Comparison of ENCODE assay signal across 8 cellular contexts in the genomic region with DNA sequence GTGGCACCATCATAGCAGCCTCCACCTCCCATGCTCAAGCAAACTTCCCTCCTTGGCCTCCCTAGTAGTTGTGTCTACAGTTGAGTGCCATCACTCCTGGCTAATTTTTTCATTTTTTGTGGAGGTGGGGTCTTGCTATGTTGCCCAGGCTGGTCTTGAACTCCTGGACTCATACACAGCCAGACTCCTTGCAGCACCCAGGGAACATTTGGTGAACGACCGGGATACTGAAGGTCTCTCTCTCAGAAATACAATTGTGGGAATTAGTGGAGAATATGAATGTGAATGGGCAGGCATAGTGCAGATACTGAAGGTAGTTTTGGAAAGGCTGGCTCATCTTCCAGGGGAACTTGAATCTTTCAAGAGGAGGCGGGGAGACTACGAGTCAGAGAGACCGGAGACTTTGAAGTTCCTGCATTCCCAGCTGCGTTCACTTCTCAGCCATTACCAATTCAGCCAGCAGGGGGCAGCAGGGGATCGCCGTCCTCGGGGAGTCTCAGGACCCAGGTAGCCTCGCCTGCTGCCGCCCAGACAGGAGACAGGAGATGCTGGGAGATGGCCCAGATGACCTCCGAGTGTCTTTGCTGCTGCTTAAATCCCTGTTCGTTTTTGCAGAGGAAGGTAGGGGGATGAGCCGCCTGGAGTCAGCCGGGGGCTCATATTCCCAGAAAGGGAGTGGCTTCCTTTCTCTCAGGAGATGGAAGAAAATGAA.
A peak's percentile ranks its signal among the peaks of the same experiment; 100 is the strongest.
DNase-seq lines count a peak whose midpoint lies in the region; ATAC-seq lines count a peak whose summit lies in the region.

No MANE protein-coding gene starts in this region.

- no peak for ATAC-seq in GM19452 (IDR thresholded peaks at IDR 0.05; ENCODE audit: unreplicated experiment)

- no peak overlapping the region for H3K4me3 ChIP-seq in iPS DF 6.9 (ENCODE audit: low read length)

- H3K4me1 ChIP-seq in iPS DF 6.9 (ENCODE audit: control insufficient read depth, insufficient read depth, low read length): no peaks in the 10 kb centered on the region

- H3K36me3 ChIP-seq in iPS DF 6.9 (ENCODE audit: control insufficient read depth, insufficient read depth, low read length): no peaks in the 10 kb centered on the region

- no peaks in the 10 kb centered on the region for H3K9me3 ChIP-seq in iPS DF 6.9 (ENCODE audit: control insufficient read depth, insufficient read depth, low read length)

- peak; percentile 76 for DNase-seq in DMS53 (lab: John Stamatoyannopoulos, UW)
- DNase-seq in HCEC 1CT: peak; percentile 58
- peak; percentile 5 for DNase-seq in NOMO-1 treated with dmso at 0.1 percent for 144 hours (lab: John Stamatoyannopoulos, UW; ENCODE audit: unreplicated experiment)
- peak; percentile 80 for DNase-seq in astrocyte of the hippocampus (ENCODE audit: low read depth, low spot score)
- DNase-seq in iPS DF 6.9 (ENCODE audit: low read depth, low spot score): peak; percentile 84
- peak; percentile 30 to 43 (median 41) for DNase-seq in stimulated activated CD4-positive, alpha-beta T cell treated with anti-CD3 and anti-CD28 coated beads, Interleukin-12 subunit alpha, Interleukin-12 subunit beta, amount 100 ng/mL, for 48 hours (ENCODE audit: low read depth in 2 of 3, low spot score in 1 of 3)
- DNase-seq in activated gamma-delta T cell treated with Interleukin-2 at 50 U/mL for 16 hours: no peak

- no peaks in the 10 kb centered on the region for H3K27me3 ChIP-seq in iPS DF 6.9 (ENCODE audit: control insufficient read depth, insufficient read depth, low read length)

- H3K27ac ChIP-seq in iPS DF 6.9 (ENCODE audit: low read length): no peak overlapping the region

- WGBS in iPS DF 6.9 (ENCODE audit: insufficient coverage, insufficient read length): no CpG with 5 or more reads among the region's 15 CpGs
